In the genomic region with DNA sequence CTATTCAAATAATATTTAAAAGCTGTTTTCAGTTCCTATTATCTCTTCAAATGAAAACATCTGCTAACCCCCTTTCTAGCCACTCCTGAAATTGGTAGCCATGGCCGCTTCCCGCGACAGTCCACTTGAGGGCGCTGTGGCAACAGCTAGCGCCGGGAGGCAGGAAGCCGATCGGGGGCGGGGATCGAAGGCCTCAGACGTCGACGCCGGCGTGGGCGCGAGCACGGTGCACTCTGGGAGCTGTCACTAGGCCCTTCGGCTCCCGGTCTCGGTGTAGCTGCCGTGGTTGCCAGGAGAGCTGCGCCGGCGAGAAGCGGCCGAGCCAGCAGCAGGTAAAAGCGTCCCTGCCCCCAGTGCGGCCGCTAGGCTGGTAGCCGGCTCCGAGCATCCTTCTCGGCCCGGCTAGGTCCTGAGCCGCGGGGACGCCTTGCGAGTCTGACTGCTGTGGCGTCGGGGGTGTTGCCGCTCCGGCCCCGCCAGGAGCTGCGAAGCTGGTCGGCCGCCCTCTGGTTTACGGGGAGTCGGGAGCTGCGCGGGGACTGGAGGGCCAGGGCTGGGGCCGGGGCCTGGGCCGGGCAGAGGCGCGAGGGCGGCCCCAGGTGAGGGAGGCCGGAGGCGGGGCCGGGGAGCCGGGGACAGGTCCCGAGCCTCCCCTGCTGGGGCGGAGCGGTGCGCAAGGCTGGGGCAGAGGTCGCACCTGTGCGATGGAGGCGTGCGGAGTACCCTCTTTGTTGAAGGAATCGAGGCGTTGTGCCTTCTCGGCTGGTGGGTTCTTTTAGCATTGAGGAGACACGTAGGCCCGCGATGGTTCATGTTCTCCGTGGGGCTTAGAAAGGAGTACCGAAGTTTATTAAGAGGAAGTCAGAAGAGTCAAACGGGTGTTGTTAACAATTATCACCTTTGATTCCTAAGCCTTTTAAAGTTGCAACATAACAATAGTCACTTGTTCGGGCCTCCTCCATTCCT, we compare ENCODE assay signal across 8 cellular contexts.
DNase-seq lines count a peak whose midpoint lies in the region; ATAC-seq and FAIRE-seq lines count a peak whose summit lies in the region.

A gene with protein sequence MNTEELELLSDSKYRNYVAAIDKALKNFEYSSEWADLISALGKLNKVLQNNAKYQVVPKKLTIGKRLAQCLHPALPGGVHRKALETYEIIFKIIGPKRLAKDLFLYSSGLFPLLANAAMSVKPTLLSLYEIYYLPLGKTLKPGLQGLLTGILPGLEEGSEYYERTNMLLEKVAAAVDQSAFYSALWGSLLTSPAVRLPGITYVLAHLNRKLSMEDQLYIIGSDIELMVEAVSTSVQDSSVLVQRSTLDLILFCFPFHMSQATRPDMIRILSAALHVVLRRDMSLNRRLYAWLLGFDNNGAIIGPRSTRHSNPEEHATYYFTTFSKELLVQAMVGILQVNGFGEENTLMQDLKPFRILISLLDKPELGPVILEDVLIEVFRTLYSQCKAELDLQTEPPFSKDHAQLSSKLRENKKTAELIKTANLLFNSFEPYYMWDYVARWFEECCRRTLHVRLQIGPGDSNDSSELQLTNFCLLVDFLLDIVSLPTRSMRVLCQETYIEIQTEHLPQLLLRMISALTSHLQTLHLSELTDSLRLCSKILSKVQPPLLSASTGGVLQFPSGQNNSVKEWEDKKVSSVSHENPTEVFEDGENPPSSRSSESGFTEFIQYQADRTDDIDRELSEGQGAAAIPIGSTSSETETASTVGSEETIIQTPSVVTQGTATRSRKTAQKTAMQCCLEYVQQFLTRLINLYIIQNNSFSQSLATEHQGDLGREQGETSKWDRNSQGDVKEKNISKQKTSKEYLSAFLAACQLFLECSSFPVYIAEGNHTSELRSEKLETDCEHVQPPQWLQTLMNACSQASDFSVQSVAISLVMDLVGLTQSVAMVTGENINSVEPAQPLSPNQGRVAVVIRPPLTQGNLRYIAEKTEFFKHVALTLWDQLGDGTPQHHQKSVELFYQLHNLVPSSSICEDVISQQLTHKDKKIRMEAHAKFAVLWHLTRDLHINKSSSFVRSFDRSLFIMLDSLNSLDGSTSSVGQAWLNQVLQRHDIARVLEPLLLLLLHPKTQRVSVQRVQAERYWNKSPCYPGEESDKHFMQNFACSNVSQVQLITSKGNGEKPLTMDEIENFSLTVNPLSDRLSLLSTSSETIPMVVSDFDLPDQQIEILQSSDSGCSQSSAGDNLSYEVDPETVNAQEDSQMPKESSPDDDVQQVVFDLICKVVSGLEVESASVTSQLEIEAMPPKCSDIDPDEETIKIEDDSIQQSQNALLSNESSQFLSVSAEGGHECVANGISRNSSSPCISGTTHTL (N-terminal part only) (plus strand): TSS at position 224 of the 966 bp plus-strand sequence. CDS start 29,307 bp downstream, outside the sequence.

- peak; percentile 79 for FAIRE-seq in islet of Langerhans (lab: Jason Lieb, UNC)

- peak; percentile 97 to 98 for DNase-seq in AML-193 (lab: John Stamatoyannopoulos, UW)
- DNase-seq in NCI-H446 (lab: John Stamatoyannopoulos, UW): peak; percentile 76 to 93
- peak; percentile 93 for DNase-seq in activated CD4-positive, CD25-positive, alpha-beta regulatory T cell treated with anti-CD3 and anti-CD28 coated beads, Interleukin-2, amount 50 U/mL, for 16 hours (ENCODE audit: low read depth, low spot score)
- peak; percentile 95 for DNase-seq in cerebellar cortex (ENCODE audit: low spot score)
- peak; percentile 99 for DNase-seq in stimulated activated CD4-positive, alpha-beta T cell treated with anti-CD3 and anti-CD28 coated beads, Interleukin-12 subunit alpha, Interleukin-12 subunit beta, amount 100 ng/mL, for 4 hours

- ATAC-seq in GM19035 (IDR thresholded peaks at IDR 0.05; ENCODE audit: unreplicated experiment) (peak; percentile 84), HG03354 (IDR thresholded peaks at IDR 0.05; ENCODE audit: poor library complexity, severe bottlenecking, unreplicated experiment) (peak; percentile 86)

Comparison
In these comparisons a context has a peak if more than half of its experiments do, and no peak if none do; other contexts are left out.
1. Peak in every context shown above with its lines: DNase-seq and ATAC-seq.